ENCODE assay signal across 8 cellular contexts in genomic region chr10:114172241-114172640, GRCh38. TPM values are rescaled to one million over a fixed set of nuclear protein-coding genes. Genes with fewer than 3 reads are reported as not detected.
A peak's percentile ranks its signal among the peaks of the same experiment; 100 is the strongest.
DNase-seq lines count a peak whose midpoint lies in the region; ATAC-seq and FAIRE-seq lines count a peak whose summit lies in the region.

No MANE protein-coding gene starts in this region.

- ATAC-seq in GM21515 (IDR thresholded peaks at IDR 0.05; ENCODE audit: unreplicated experiment) (no peak), HG02973 (IDR thresholded peaks at IDR 0.05; ENCODE audit: unreplicated experiment) (no peak)

- FAIRE-seq in RCC 7860 (lab: Jason Lieb, UNC): peak; percentile 63

- peak; percentile 23 for DNase-seq in GM03348 (ENCODE audit: low spot score)
- peak; percentile 22 for DNase-seq in RCC 7860 (ENCODE audit: low spot score)
- DNase-seq in fibroblast of gingiva (ENCODE audit: low read depth): peak; percentile 24
- DNase-seq in renal cortical epithelial cell (ENCODE audit: low read depth): peak; percentile 51
- no peak for DNase-seq in HK-2 (ENCODE audit: unreplicated experiment)
- DNase-seq in KG1 (lab: John Stamatoyannopoulos, UW): no peak

RNA-seq across cellular contexts. Expression of gene CCDC186, which starts 1.8 kb away (rescaled TPM):
- 21.7 and 31.1 TPM in 2 replicates for total RNA-seq in renal cortical epithelial cell

RNA-seq across cellular contexts. Expression of gene TDRD1, which starts 6.9 kb away (rescaled TPM):
- 0.69 and 8.1 TPM in 2 replicates for total RNA-seq in renal cortical epithelial cell

Comparison
In these comparisons a context has a peak if more than half of its experiments do, and no peak if none do; other contexts are left out.
1. DNase-seq: peak in GM03348 (single experiment), RCC 7860 (single experiment), fibroblast of gingiva (single experiment) and renal cortical epithelial cell (single experiment); none in HK-2 (single experiment) and KG1 (single experiment).